In genomic region chr9:89528540-89528939, GRCh38 we compare ENCODE assay signal across 12 cellular contexts. TPM values are rescaled to one million over a fixed set of nuclear protein-coding genes. Genes with fewer than 3 reads are reported as not detected.
DNase-seq lines count a peak whose midpoint lies in the region; ATAC-seq and TF ChIP-seq lines count a peak whose summit lies in the region.
"Had no signal": no experiment of that assay in that cellular context is flagged by ENCODE, and none has a peak within 500 bp of the region (broad histone marks: within the 10 kb centered on the region; RNA-seq: fewer than 3 reads in every experiment).

No MANE protein-coding gene starts in this region.

- no peaks in the 10 kb centered on the region for H3K9me3 ChIP-seq in thymus (ENCODE audit: control insufficient read depth)
- H3K9me3 ChIP-seq: heart left ventricle had no signal

- DNase-seq in activated T-cell treated with anti-CD3 and anti-CD28 coated beads, Interleukin-2, amount 50 U/mL, for 4 hours, result no peak
- DNase-seq in activated T-cell treated with anti-CD3 and anti-CD28 coated beads for 4 hours, result no peak
- no peak for DNase-seq in T-cell
- no peak for DNase-seq in glutamatergic neuron
- DNase-seq in GM19240 (ENCODE audit: insufficient read length, low spot score), result no peak
- no peak for DNase-seq in DMS79 treated with DMSO at 0.1 percent for 48 hours (lab: John Stamatoyannopoulos, UW)
- DNase-seq: heart left ventricle, left ventricle myocardium superior, NCI-H2081 treated with DMSO at 0.1 percent for 48 hours had no signal

- POLR2A ChIA-PET in T-cell (lab: Charles Lee), result interaction anchor here in 1 of 2 donors (0.6 kb wide), 1 partner anchor 16 kb away, joined by 3 read pairs; no protein-coding TSS in a partner anchor

- no peaks in the 10 kb centered on the region for H3K27me3 Mint-ChIP-seq in activated T-cell treated with anti-CD3 and anti-CD28 coated beads, Interleukin-2, amount 50 U/mL, for 4 hours (ENCODE audit: low read depth)
- H3K27me3 Mint-ChIP-seq in T-cell (no peaks in the 10 kb centered on the region), glutamatergic neuron (ENCODE audit: unreplicated experiment) (peaks cover 8% of the 10 kb centered on the region)

- H3K36me3 ChIP-seq in thymus (ENCODE audit: control insufficient read depth, insufficient read depth), result no peaks in the 10 kb centered on the region
- H3K36me3 ChIP-seq: heart left ventricle had no signal

- H3K36me3 Mint-ChIP-seq in activated T-cell treated with anti-CD3 and anti-CD28 coated beads, Interleukin-2, amount 50 U/mL, for 4 hours (ENCODE audit: insufficient read depth), result no peaks in the 10 kb centered on the region
- no peaks in the 10 kb centered on the region for H3K36me3 Mint-ChIP-seq in T-cell
- no peaks in the 10 kb centered on the region for H3K36me3 Mint-ChIP-seq in glutamatergic neuron (ENCODE audit: unreplicated experiment)

- TF ChIP-seq CTCF in glutamatergic neuron (IDR thresholded peaks at IDR 0.05; ENCODE audit: partially characterized antibody, unreplicated experiment), result no peak

- peak overlapping the region; percentile 92 for H3K27ac Mint-ChIP-seq in T-cell
- H3K27ac Mint-ChIP-seq in glutamatergic neuron (ENCODE audit: unreplicated experiment), result peak overlapping the region; percentile 35

- peaks cover 96% of the 10 kb centered on the region for H3K4me1 Mint-ChIP-seq in activated T-cell treated with anti-CD3 and anti-CD28 coated beads, Interleukin-2, amount 50 U/mL, for 4 hours (ENCODE audit: low read depth)
- peaks cover 99 to 100% (median 100%) of the 10 kb centered on the region in 3 donors for H3K4me1 Mint-ChIP-seq in T-cell
- H3K4me1 Mint-ChIP-seq in glutamatergic neuron (ENCODE audit: low read depth, unreplicated experiment), result peaks cover 15% of the 10 kb centered on the region

- peaks cover 50% of the 10 kb centered on the region for H3K4me1 ChIP-seq in thymus (ENCODE audit: control insufficient read depth, insufficient read depth, low read length)

- CTCF ChIA-PET in T-cell (lab: Charles Lee), result interaction anchor here in 1 of 2 donors (1.5 to 3.8 kb wide), 2 partner anchors 20 to 41 kb away, joined by 3 to 18 read pairs; no protein-coding TSS in a partner anchor

- 92% methylated on average over 6 of the region's 6 CpGs for WGBS in thymus

- peak overlapping the region; percentile 19 for H3K4me3 Mint-ChIP-seq in activated T-cell treated with anti-CD3 and anti-CD28 coated beads, Interleukin-2, amount 50 U/mL, for 4 hours
- H3K4me3 Mint-ChIP-seq in T-cell, result peak overlapping the region; percentile 0 to 78 (median 32)
- H3K4me3 Mint-ChIP-seq in glutamatergic neuron (ENCODE audit: unreplicated experiment), result no peak overlapping the region

- H3K27ac ChIP-seq in thymus (ENCODE audit: low read depth), result peak overlapping the region; percentile 82

- peaks cover 4% of the 10 kb centered on the region for H3K9me3 Mint-ChIP-seq in activated T-cell treated with anti-CD3 and anti-CD28 coated beads, Interleukin-2, amount 50 U/mL, for 4 hours
- peaks cover 0 to 6% (median 0%) of the 10 kb centered on the region in 3 donors for H3K9me3 Mint-ChIP-seq in T-cell
- H3K9me3 Mint-ChIP-seq in glutamatergic neuron (ENCODE audit: unreplicated experiment), result peaks cover 1% of the 10 kb centered on the region

- H3K4me3 ChIP-seq in thymus (ENCODE audit: low read length), result no peak overlapping the region
- H3K4me3 ChIP-seq: heart left ventricle, K562 had no signal

- ATAC-seq in activated T-cell treated with anti-CD3 and anti-CD28 coated beads, Interleukin-2, amount 50 U/mL, for 4 hours, result no peak
- ATAC-seq in T-cell (replicated peaks in 1 of 4) (no peak), HG02852 (IDR thresholded peaks at IDR 0.05; ENCODE audit: unreplicated experiment) (no peak)
- ATAC-seq: heart left ventricle, K562, left ventricle myocardium superior had no signal

- H3K27me3 ChIP-seq in thymus (ENCODE audit: control insufficient read depth, insufficient read depth), result no peaks in the 10 kb centered on the region
- H3K27me3 ChIP-seq: heart left ventricle had no signal

RNA-seq across cellular contexts. Expression of gene SEMA4D, which starts 30.6 kb away (rescaled TPM):
- 100 to 1,000 TPM; 248 to 348 (median 344) TPM for total RNA-seq in activated T-cell treated with anti-CD3 and anti-CD28 coated beads, Interleukin-2, amount 50 U/mL, for 4 hours
- total RNA-seq in T-cell (100 to 1,000 TPM; 347 to 585 (median 434) TPM), glutamatergic neuron (ENCODE audit: unreplicated experiment) (192 TPM)
- 62.1 TPM for polyA plus RNA-seq in thymus
